In the genomic region with DNA sequence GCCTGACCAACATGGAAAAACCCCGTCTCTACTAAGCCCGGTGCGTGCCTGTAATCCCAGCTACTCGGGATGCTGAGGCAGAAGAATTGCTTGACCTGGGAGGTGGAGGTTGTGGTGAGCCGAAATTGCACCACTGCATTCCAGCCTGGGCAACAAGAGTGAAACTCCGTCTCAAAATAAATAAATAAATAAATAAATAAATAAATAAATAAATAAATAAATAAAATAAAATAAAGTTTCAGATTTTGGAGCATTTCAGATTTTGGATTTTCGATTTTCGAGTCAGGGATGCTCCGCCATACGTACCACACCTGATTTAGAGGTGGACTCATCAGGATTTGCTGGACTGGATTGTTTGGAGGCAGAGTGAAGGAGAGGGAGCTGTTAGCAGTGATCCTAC, we compare ENCODE assay signal across 1 cellular context.
TF ChIP-seq lines count a peak whose summit lies in the region.

No MANE protein-coding gene starts in this region.

TF ChIP-seq in HEK293, 187 proteins besides CTCF, POLR2A, EP300 and RAD21 (continued from another document):
- TF ChIP-seq ZBTB21 (tag by site-specific recombination; IDR thresholded peaks at IDR 0.05), result peak; percentile 47; the same call in 1 of the 2 replicates
- TF ChIP-seq, protein P1, sequence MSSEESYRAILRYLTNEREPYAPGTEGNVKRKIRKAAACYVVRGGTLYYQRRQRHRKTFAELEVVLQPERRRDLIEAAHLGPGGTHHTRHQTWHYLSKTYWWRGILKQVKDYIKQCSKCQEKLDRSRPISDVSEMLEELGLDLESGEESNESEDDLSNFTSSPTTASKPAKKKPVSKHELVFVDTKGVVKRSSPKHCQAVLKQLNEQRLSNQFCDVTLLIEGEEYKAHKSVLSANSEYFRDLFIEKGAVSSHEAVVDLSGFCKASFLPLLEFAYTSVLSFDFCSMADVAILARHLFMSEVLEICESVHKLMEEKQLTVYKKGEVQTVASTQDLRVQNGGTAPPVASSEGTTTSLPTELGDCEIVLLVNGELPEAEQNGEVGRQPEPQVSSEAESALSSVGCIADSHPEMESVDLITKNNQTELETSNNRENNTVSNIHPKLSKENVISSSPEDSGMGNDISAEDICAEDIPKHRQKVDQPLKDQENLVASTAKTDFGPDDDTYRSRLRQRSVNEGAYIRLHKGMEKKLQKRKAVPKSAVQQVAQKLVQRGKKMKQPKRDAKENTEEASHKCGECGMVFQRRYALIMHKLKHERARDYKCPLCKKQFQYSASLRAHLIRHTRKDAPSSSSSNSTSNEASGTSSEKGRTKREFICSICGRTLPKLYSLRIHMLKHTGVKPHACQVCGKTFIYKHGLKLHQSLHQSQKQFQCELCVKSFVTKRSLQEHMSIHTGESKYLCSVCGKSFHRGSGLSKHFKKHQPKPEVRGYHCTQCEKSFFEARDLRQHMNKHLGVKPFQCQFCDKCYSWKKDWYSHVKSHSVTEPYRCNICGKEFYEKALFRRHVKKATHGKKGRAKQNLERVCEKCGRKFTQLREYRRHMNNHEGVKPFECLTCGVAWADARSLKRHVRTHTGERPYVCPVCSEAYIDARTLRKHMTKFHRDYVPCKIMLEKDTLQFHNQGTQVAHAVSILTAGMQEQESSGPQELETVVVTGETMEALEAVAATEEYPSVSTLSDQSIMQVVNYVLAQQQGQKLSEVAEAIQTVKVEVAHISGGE (tag by site-specific recombination; conservative IDR thresholded peaks at IDR 0.05; ENCODE audit: low read depth), result peak; percentile 83
- peak; percentile 15; the same call in 1 of the 2 replicates for TF ChIP-seq GLI2 (tag by site-specific recombination; IDR thresholded peaks at IDR 0.05; ENCODE audit: borderline replicate concordance, low read depth)
- TF ChIP-seq ZNF558 (tag by site-specific recombination; IDR thresholded peaks at IDR 0.05), result peak; percentile 71; the same call in 1 of the 2 replicates
- TF ChIP-seq ZNF394 (tag by site-specific recombination; IDR thresholded peaks at IDR 0.05; ENCODE audit: borderline replicate concordance), result peak; percentile 92
- 0 out of 2 replicates have a peak, but pooled peaks have one; percentile 17 for TF ChIP-seq SP3 (tag by site-specific recombination; IDR thresholded peaks at IDR 0.05)
- peak; percentile 89 for TF ChIP-seq ZNF518A (tag by site-specific recombination; conservative IDR thresholded peaks at IDR 0.05; ENCODE audit: low read depth)
- TF ChIP-seq ZNF654 (tag by site-specific recombination; IDR thresholded peaks at IDR 0.05; ENCODE audit: low read depth), result peak; percentile 43
